In genomic region chr2:168770796-168771195, GRCh38 we compare ENCODE assay signal across 34 cellular contexts. TPM values are rescaled to one million over a fixed set of nuclear protein-coding genes. Genes with fewer than 3 reads are reported as not detected.
"Had no signal": no experiment of that assay in that cellular context is flagged by ENCODE, and none has a peak within 500 bp of the region (broad histone marks: within the 10 kb centered on the region; RNA-seq: fewer than 3 reads in every experiment).

No MANE protein-coding gene starts in this region.

- H3K36me3 ChIP-seq: breast epithelium, pancreas, thoracic aorta had no signal

- H3K9me3 ChIP-seq: breast epithelium, pancreas had no signal

- DNase-seq: activated CD4-positive, alpha-beta memory T cell treated with anti-CD3 and anti-CD28 coated beads, Interleukin-2, amount 10 ng/mL, durations not matched to agents 7 days and 5 days; activated CD4-positive, alpha-beta T cell treated with anti-CD3 and anti-CD28 coated beads for 1 hour; activated CD4-positive, alpha-beta T cell treated with anti-CD3 and anti-CD28 coated beads, Interleukin-2, amount 10 ng/mL, durations not matched to agents 7 days and 5 days; activated CD8-positive, alpha-beta memory T cell treated with anti-CD3 and anti-CD28 coated beads, Interleukin-2, amount 50 U/mL, for 48 hours; activated gamma-delta T cell; activated naive CD4-positive, alpha-beta T cell treated with anti-CD3 and anti-CD28 coated beads, Interleukin-2, amount 10 ng/mL, durations not matched to agents 7 days and 5 days; activated naive CD8-positive, alpha-beta T cell treated with anti-CD3 and anti-CD28 coated beads, Interleukin-2, amount 10 ng/mL, durations not matched to agents 7 days and 5 days; activated T-cell treated with anti-CD3 and anti-CD28 coated beads, Interleukin-2, amount 50 U/mL, for 24 hours; amygdala; central memory CD4-positive, alpha-beta T cell; effector CD4-positive, alpha-beta T cell; erythroblast; foreskin fibroblast; heart right ventricle; left ventricle myocardium superior; midbrain; naive thymus-derived CD4-positive, alpha-beta T cell; nucleus accumbens; pancreas; psoas muscle; sigmoid colon; small intestine; stimulated activated CD4-positive, alpha-beta T cell treated with anti-CD3 and anti-CD28 coated beads, Interleukin-4, amount 100 ng/mL, for 24 hours; SW 1271; T-helper 9 cell; trophoblast cell had no signal

- H3K4me3 ChIP-seq: breast epithelium, heart right ventricle, pancreas, psoas muscle, sigmoid colon, thoracic aorta had no signal

- H3K4me1 ChIP-seq: breast epithelium, psoas muscle, sigmoid colon had no signal

- FAIRE-seq: islet of Langerhans, pancreas, small intestine, TTC549, urothelium cell line had no signal

- H3K27me3 ChIP-seq: breast epithelium, heart right ventricle, pancreas, sigmoid colon had no signal

- H3K27ac ChIP-seq: breast epithelium, heart right ventricle, pancreas, psoas muscle, sigmoid colon, thoracic aorta had no signal

- ATAC-seq: heart right ventricle; left ventricle myocardium superior; naive thymus-derived CD4-positive, alpha-beta T cell; pancreas; psoas muscle; stimulated activated effector memory CD8-positive, alpha-beta T cell treated with anti-CD3 and anti-CD28 coated beads, Interleukin-12 subunit alpha, Interleukin-12 subunit beta, amount 100 ng/mL, for 72 hours; WTC11 had no signal

RNA-seq across cellular contexts. Expression of gene NOSTRIN, which starts 31.6 kb away (rescaled TPM):
- total RNA-seq: activated CD4-positive, alpha-beta memory T cell treated with anti-CD3 and anti-CD28 coated beads, Interleukin-2, amount 10 ng/mL, durations not matched to agents 7 days and 5 days; activated CD4-positive, alpha-beta T cell treated with anti-CD3 and anti-CD28 coated beads, Interleukin-2, amount 10 ng/mL, durations not matched to agents 7 days and 5 days; activated naive CD8-positive, alpha-beta T cell treated with anti-CD3 and anti-CD28 coated beads, Interleukin-2, amount 10 ng/mL, durations not matched to agents 7 days and 5 days; neural crest cell had no signal
- polyA plus RNA-seq: naive thymus-derived CD4-positive, alpha-beta T cell had no signal
